In genomic region chr12:127785535-127785934, GRCh38 we compare ENCODE assay signal across 14 cellular contexts.
A peak's percentile ranks its signal among the peaks of the same experiment; 100 is the strongest.
DNase-seq lines count a peak whose midpoint lies in the region; TF ChIP-seq lines count a peak whose summit lies in the region.
"Had no signal": no experiment of that assay in that cellular context is flagged by ENCODE, and none has a peak within 500 bp of the region (broad histone marks: within the 10 kb centered on the region; RNA-seq: fewer than 3 reads in every experiment).

No MANE protein-coding gene starts in this region.

- CTCF ChIA-PET in HEK293T (lab: Yijun Ruan, JAX) = no interaction called here

- H3K4me1 Mint-ChIP-seq in chondrocyte (ENCODE audit: low read depth) = peaks cover 29% of the 10 kb centered on the region

- H3K4me1 ChIP-seq in HAP-1 = no peaks in the 10 kb centered on the region
- H3K4me1 ChIP-seq in ascending aorta = peaks cover 0 to 4% of the 10 kb centered on the region in 2 donors
- H3K4me1 ChIP-seq: BLaER1 had no signal

- H3K4me3 Mint-ChIP-seq in chondrocyte (ENCODE audit: unreplicated experiment) = peak overlapping the region; percentile 35

- in situ Hi-C loops in HAP-1 (cut with MboI; ENCODE audit: low sequenced_read_pairs) = no loop called here

- no peaks in the 10 kb centered on the region for H3K36me3 Mint-ChIP-seq in chondrocyte (ENCODE audit: low read depth)

- H3K4me3 ChIP-seq in HAP-1 (no peak overlapping the region), ascending aorta (no peak overlapping the region)
- H3K4me3 ChIP-seq: BLaER1, ovary, SJSA1 had no signal

- intact Hi-C loops in ascending aorta (cut with DNase I) = no loop called here

- peak overlapping the region; percentile 86 for H3K27ac Mint-ChIP-seq in chondrocyte (ENCODE audit: unreplicated experiment)

- H3K27me3 ChIP-seq in HAP-1 (ENCODE audit: low read depth) = no peaks in the 10 kb centered on the region
- no peaks in the 10 kb centered on the region for H3K27me3 ChIP-seq in ascending aorta
- H3K27me3 ChIP-seq: BLaER1, ovary, SJSA1 had no signal

- no peak overlapping the region for H3K27ac ChIP-seq in ascending aorta
- H3K27ac ChIP-seq: BLaER1, ovary, SJSA1 had no signal

- POLR2A ChIA-PET in HEK293T (lab: Yijun Ruan, JAX) = no interaction called here

- H3K9me3 Mint-ChIP-seq in chondrocyte (ENCODE audit: low read depth) = no peaks in the 10 kb centered on the region

- no peaks in the 10 kb centered on the region for H3K27me3 Mint-ChIP-seq in chondrocyte (ENCODE audit: low read depth)

- no peak for TF ChIP-seq CTCF in chondrocyte (IDR thresholded peaks at IDR 0.05)
- TF ChIP-seq CTCF in ascending aorta (IDR thresholded peaks at IDR 0.05) = no peak

- H3K36me3 ChIP-seq in HAP-1 (replicated peaks) (no peaks in the 10 kb centered on the region), ascending aorta (no peaks in the 10 kb centered on the region)
- H3K36me3 ChIP-seq: BLaER1, ovary, SJSA1 had no signal

- DNase-seq in AG20443 (ENCODE audit: low spot score) (peak; percentile 54), LoVo (ENCODE audit: low spot score) (peak; percentile 11), chondrocyte (ENCODE audit: low spot score) (no peak), non-pigmented ciliary epithelial cell (ENCODE audit: low read depth) (peak; percentile 28), HAP-1 (ENCODE audit: low spot score in 2 of 2) (no peak), ascending aorta (ENCODE audit: low spot score in 2 of 2) (no peak), HEK293T (ENCODE audit: extremely low spot score) (no peak)
- no peak for DNase-seq in activated effector memory CD4-positive, alpha-beta T cell treated with Interleukin-2 at 50 U/mL for 16 hours
- DNase-seq: KG1; NCI-H187 treated with DMSO at 0.1 percent for 48 hours; ovary; stimulated activated CD4-positive, alpha-beta T cell treated with anti-CD3 and anti-CD28 coated beads, Interleukin-1b, Interleukin-23, amount 100 ng/mL, for 48 hours had no signal

- H3K9me3 ChIP-seq in HAP-1 (no peaks in the 10 kb centered on the region), ascending aorta (no peaks in the 10 kb centered on the region)
- H3K9me3 ChIP-seq: BLaER1, ovary, SJSA1 had no signal

TF ChIP-seq in HEK293T, 16 proteins besides CTCF, POLR2A, EP300 and RAD21:
- TF ChIP-seq L3MBTL2 (conservative IDR thresholded peaks at IDR 0.05) (no peak), BHLHE40 (IDR thresholded peaks at IDR 0.05; ENCODE audit: borderline replicate concordance) (no peak), FOXA1 (IDR thresholded peaks at IDR 0.05) (no peak), CTBP1 (IDR thresholded peaks at IDR 0.05; ENCODE audit: borderline replicate concordance) (no peak), LEF1 (IDR thresholded peaks at IDR 0.05; ENCODE audit: borderline replicate concordance) (no peak), TARDBP (IDR thresholded peaks at IDR 0.05) (no peak), FOXM1 (IDR thresholded peaks at IDR 0.05; ENCODE audit: borderline replicate concordance) (no peak), ZNF384 (IDR thresholded peaks at IDR 0.05) (no peak), FOXK2 (IDR thresholded peaks at IDR 0.05) (no peak), SP1 (IDR thresholded peaks at IDR 0.05) (no peak), PKNOX1 (IDR thresholded peaks at IDR 0.05) (no peak), NFRKB (IDR thresholded peaks at IDR 0.05) (no peak)

Comparison
In these comparisons a context has a peak if more than half of its experiments do, and no peak if none do; other contexts are left out.
1. DNase-seq: peak in AG20443 (single experiment), LoVo (single experiment) and non-pigmented ciliary epithelial cell (single experiment); none in chondrocyte (single experiment), activated effector memory CD4-positive, alpha-beta T cell treated with Interleukin-2 at 50 U/mL for 16 hours (single experiment), HAP-1 (0 of 2), ascending aorta (0 of 2) and HEK293T (single experiment).